Comparison of ENCODE assay signal across 19 cellular contexts in the genomic region with DNA sequence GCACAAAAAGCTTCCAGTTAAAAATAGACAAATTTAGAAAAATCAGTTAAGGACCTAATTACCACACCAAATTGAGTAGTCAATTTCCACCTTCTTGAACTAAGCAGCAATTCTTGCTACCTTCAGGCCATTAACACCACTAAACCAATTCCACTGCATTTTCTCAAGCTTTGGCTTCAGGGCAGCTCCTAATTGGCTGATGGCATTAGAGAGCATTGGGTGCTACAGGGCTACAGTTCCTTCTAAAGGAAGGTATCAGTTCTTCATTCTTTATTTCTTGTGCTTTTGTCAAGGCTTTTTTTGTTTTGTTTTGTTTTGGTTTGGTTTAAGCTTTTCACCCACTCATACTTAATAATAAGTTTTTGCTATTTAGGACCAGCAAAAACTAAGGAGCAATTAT.
"Had no signal": no experiment of that assay in that cellular context is flagged by ENCODE, and none has a peak within 500 bp of the region (broad histone marks: within the 10 kb centered on the region; RNA-seq: fewer than 3 reads in every experiment).

No MANE protein-coding gene starts in this region.

- H3K4me1 Mint-ChIP-seq: activated CD4-positive, alpha-beta T cell treated with anti-CD3 and anti-CD28 coated beads for 36 hours; central memory CD8-positive, alpha-beta T cell had no signal

- FAIRE-seq: bronchial epithelial cell had no signal

- H3K27me3 Mint-ChIP-seq: dendritic cell treated with granulocyte-macrophage colony-stimulating factor and Interleukin-4, amounts not matched to agents 40 ng/mL and 50 ng/mL, for 4 days had no signal

- H3K27ac Mint-ChIP-seq: activated CD4-positive, alpha-beta T cell treated with anti-CD3 and anti-CD28 coated beads for 36 hours; activated CD8-positive, alpha-beta T cell treated with anti-CD3 and anti-CD28 coated beads, Interleukin-2, amount 10 ng/mL, durations not matched to agents 7 days and 5 days; activated naive CD4-positive, alpha-beta T cell treated with anti-CD3 and anti-CD28 coated beads, Interleukin-2, amount 50 U/mL, for 72 hours; activated T-cell treated with anti-CD3 and anti-CD28 coated beads, Interleukin-2, amount 50 U/mL, for 72 hours; dendritic cell treated with granulocyte-macrophage colony-stimulating factor and Interleukin-4, amounts not matched to agents 40 ng/mL and 50 ng/mL, for 4 days; naive thymus-derived CD4-positive, alpha-beta T cell had no signal

- H3K9me3 Mint-ChIP-seq: activated naive CD4-positive, alpha-beta T cell treated with anti-CD3 and anti-CD28 coated beads, Interleukin-2, amount 50 U/mL, for 72 hours; activated T-cell treated with anti-CD3 and anti-CD28 coated beads, Interleukin-2, amount 50 U/mL, for 72 hours; central memory CD8-positive, alpha-beta T cell; dendritic cell treated with granulocyte-macrophage colony-stimulating factor and Interleukin-4, amounts not matched to agents 40 ng/mL and 50 ng/mL, for 4 days; naive thymus-derived CD4-positive, alpha-beta T cell had no signal

- ATAC-seq: activated CD4-positive, alpha-beta T cell treated with anti-CD3 and anti-CD28 coated beads for 36 hours; activated CD8-positive, alpha-beta T cell treated with anti-CD3 and anti-CD28 coated beads, Interleukin-2, amount 10 ng/mL, durations not matched to agents 7 days and 5 days; activated naive CD4-positive, alpha-beta T cell treated with anti-CD3 and anti-CD28 coated beads, Interleukin-2, amount 50 U/mL, for 72 hours; activated T-cell treated with anti-CD3 and anti-CD28 coated beads, Interleukin-2, amount 50 U/mL, for 72 hours; foreskin keratinocyte; heart left ventricle; naive thymus-derived CD4-positive, alpha-beta T cell; right cardiac atrium had no signal

- DNase-seq: activated CD4-positive, alpha-beta T cell treated with anti-CD3 and anti-CD28 coated beads for 36 hours; activated CD4-positive, CD25-positive, alpha-beta regulatory T cell; activated CD8-positive, alpha-beta T cell treated with anti-CD3 and anti-CD28 coated beads, Interleukin-2, amount 10 ng/mL, durations not matched to agents 7 days and 5 days; activated naive CD4-positive, alpha-beta T cell; activated T-cell treated with anti-CD3 and anti-CD28 coated beads for 4 hours; activated T-cell treated with anti-CD3 and anti-CD28 coated beads, Interleukin-2, amount 50 U/mL, for 72 hours; anterior cingulate cortex; foreskin keratinocyte; heart left ventricle; hypothalamus; midbrain; naive thymus-derived CD4-positive, alpha-beta T cell; nucleus accumbens; right cardiac atrium; stimulated activated naive CD4-positive, alpha-beta T cell treated with Interleukin-2 at 50 U/mL for 16 hours had no signal

- H3K36me3 Mint-ChIP-seq: activated naive CD4-positive, alpha-beta T cell treated with anti-CD3 and anti-CD28 coated beads, Interleukin-2, amount 50 U/mL, for 72 hours; naive thymus-derived CD4-positive, alpha-beta T cell had no signal

- H3K4me3 Mint-ChIP-seq: activated CD4-positive, alpha-beta T cell treated with anti-CD3 and anti-CD28 coated beads for 36 hours; activated CD8-positive, alpha-beta T cell treated with anti-CD3 and anti-CD28 coated beads, Interleukin-2, amount 10 ng/mL, durations not matched to agents 7 days and 5 days; activated T-cell treated with anti-CD3 and anti-CD28 coated beads, Interleukin-2, amount 50 U/mL, for 72 hours; central memory CD8-positive, alpha-beta T cell; dendritic cell treated with granulocyte-macrophage colony-stimulating factor and Interleukin-4, amounts not matched to agents 40 ng/mL and 50 ng/mL, for 4 days; naive thymus-derived CD4-positive, alpha-beta T cell had no signal
